ENCODE assay signal across 1 cellular context in the genomic region with DNA sequence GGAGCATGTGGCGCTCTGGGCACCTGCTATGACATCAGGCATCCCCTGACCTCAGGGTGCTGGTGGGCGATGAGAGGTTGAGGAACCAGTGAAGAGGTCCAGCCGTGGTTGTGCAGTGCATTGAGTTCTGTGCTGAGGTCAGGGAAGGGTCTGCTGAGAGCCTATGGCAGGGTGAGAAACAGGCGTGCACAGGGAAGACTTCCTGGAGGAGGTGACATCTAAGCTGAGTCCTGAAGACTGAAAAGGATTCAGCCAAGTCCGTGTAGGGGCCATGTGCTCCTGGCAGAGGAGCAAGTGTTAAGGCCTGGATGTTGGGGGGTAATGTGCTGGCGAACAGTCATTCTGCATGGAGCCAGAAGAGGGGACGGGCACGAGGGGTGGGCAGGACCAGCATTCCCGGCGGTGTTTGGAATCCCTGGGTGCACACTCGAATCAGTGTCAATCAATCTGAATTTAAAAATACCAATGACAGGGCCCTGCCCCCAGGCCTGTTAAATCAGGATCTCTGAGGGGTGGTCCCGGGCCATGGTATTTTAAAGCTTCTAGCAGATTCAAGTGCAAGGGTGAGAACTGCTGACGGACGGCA.
A peak's percentile ranks its signal among the peaks of the same experiment; 100 is the strongest.
TF ChIP-seq lines count a peak whose summit lies in the region.

No MANE protein-coding gene starts in this region.

TF ChIP-seq in K562, 482 proteins besides CTCF, POLR2A, EP300 and RAD21:
- TF ChIP-seq ZFP36 (IDR thresholded peaks at IDR 0.05; ENCODE audit: low read depth, low read length, partially characterized antibody) = peak; percentile 94
- TF ChIP-seq CREM (IDR thresholded peaks at IDR 0.05; ENCODE audit: low read depth) = no peak
- peak; percentile 65; the same call in 1 of the 2 replicates for TF ChIP-seq ZNF436 (CRISPR knock-in tag; IDR thresholded peaks at IDR 0.05)
- no peak for TF ChIP-seq ZNF197 (CRISPR knock-in tag; IDR thresholded peaks at IDR 0.05; ENCODE audit: low read depth)
- no peak for TF ChIP-seq PHB2 (IDR thresholded peaks at IDR 0.05; ENCODE audit: low read depth)
- peak; percentile 39; the same call in 1 of the 2 replicates for TF ChIP-seq BCOR (IDR thresholded peaks at IDR 0.05)
- no peak for TF ChIP-seq ZFX (CRISPR knock-in tag; IDR thresholded peaks at IDR 0.05)
